In the genomic region with DNA sequence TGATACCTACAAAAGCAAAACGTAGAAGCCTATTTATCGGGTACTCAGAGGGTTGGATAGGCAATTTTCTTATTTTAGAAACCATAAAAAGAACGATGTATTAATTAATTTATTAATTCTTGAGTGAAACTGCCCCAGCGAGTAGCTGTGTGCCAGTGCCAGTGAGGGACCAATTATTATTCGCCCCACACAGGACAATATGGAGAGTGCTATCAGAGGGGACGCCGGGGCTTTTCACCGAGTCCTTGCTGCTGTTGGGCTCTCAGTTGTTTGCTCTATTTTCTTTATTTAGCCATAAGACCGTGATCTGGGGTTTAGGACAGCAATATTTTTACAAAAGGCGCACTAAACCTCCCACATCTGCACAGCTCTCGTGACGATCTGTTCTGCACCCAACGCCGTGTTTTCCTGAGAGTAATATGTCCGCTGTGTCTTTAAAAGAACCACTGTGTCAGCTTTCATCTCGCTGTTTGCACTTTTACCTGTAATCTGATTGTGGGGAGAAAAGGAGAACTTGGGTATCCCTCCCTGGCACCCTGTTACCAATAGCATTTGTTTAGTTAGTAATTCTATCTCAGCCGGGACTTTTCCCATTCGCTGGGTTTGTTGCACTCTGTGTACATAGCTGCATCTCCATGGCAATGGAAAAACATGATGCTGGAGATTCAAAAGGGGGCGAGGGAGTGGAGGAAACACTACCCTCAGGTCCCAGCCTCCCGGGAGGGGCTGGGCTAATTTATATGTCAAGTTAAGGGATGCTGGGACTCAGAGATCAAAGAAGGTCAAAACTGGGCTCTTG, we compare ENCODE assay signal across 8 cellular contexts. TPM values are rescaled to one million over a fixed set of nuclear protein-coding genes. Genes with fewer than 3 reads are reported as not detected.
DNase-seq lines count a peak whose midpoint lies in the region; ATAC-seq, FAIRE-seq and TF ChIP-seq lines count a peak whose summit lies in the region.

No MANE protein-coding gene starts in this region.

- H2AFZ ChIP-seq in GM23338 = peak overlapping the region; percentile 72

- no peak overlapping the region for H3K27ac Mint-ChIP-seq in GM23338

- H3K4me3 ChIP-seq in GM23338 (peak overlapping the region; percentile 16; the same call in 1 of the 2 replicates), bronchial epithelial cell (ENCODE audit: low read depth, low read length) (peak overlapping the region; percentile 32), left lung (peak overlapping the region; percentile 9 to 16), thyroid gland (replicated peaks in 1 of 3) (peak overlapping the region in 2 of 3 donors; percentile 4 to 25)

- H3K27me3 ChIP-seq in GM23338 (ENCODE audit: insufficient read depth) (no peaks in the 10 kb centered on the region), bronchial epithelial cell (ENCODE audit: control insufficient read depth, insufficient read depth, low read length) (no peaks in the 10 kb centered on the region), left lung (peaks cover 0 to 33% of the 10 kb centered on the region in 2 donors), thyroid gland (no peaks in the 10 kb centered on the region)

- no peak for TF ChIP-seq POLR2A in thyroid gland (IDR thresholded peaks at IDR 0.05)

- H3K4me2 ChIP-seq in GM23338 = peak overlapping the region; percentile 55

- no peak overlapping the region for H3K27ac ChIP-seq in GM23338 (ENCODE audit: low read depth)
- H3K27ac ChIP-seq in left lung = peak overlapping the region; percentile 3 to 27
- no peak overlapping the region for H3K27ac ChIP-seq in thyroid gland

- H3K36me3 Mint-ChIP-seq in GM23338 (ENCODE audit: low read depth) = no peaks in the 10 kb centered on the region

- no peaks in the 10 kb centered on the region for H3K9me3 Mint-ChIP-seq in GM23338

- no peaks in the 10 kb centered on the region for H3K79me2 ChIP-seq in GM23338 (replicated peaks; ENCODE audit: insufficient read depth)

- H3K27me3 Mint-ChIP-seq in GM23338 (ENCODE audit: insufficient read depth, low read depth, poor library complexity) = peaks cover 13% of the 10 kb centered on the region

- H3F3A ChIP-seq in GM23338 (replicated peaks; ENCODE audit: low read depth) = no peaks in the 10 kb centered on the region

- TF ChIP-seq CTCF in GM23338 (conservative IDR thresholded peaks at IDR 0.05; ENCODE audit: low read depth in 2 of 2) (no peak), bronchial epithelial cell (IDR thresholded peaks at IDR 0.05; ENCODE audit: insufficient read depth, low read length, severe bottlenecking) (no peak), left lung (IDR thresholded peaks at IDR 0.05) (no peak), thyroid gland (IDR thresholded peaks at IDR 0.05) (no peak)

- no peak for FAIRE-seq in bronchial epithelial cell (lab: Jason Lieb, UNC)

- ATAC-seq in GM23338 (no peak; the same call in 2 of the 3 replicates), left lung (peak; percentile 45), GM19023 (IDR thresholded peaks at IDR 0.05; ENCODE audit: unreplicated experiment) (no peak), GM21360 (IDR thresholded peaks at IDR 0.05; ENCODE audit: unreplicated experiment) (no peak)

- WGBS in thyroid gland, 2 donors = 26 to 29% methylated on average over 20 of the region's 20 CpGs

- H3K36me3 ChIP-seq in GM23338 (ENCODE audit: insufficient read depth) = no peaks in the 10 kb centered on the region
- H3K36me3 ChIP-seq in bronchial epithelial cell (ENCODE audit: control insufficient read depth, insufficient read depth, low read length) = no peaks in the 10 kb centered on the region
- H3K36me3 ChIP-seq in left lung = no peaks in the 10 kb centered on the region
- H3K36me3 ChIP-seq in thyroid gland = no peaks in the 10 kb centered on the region

- intact Hi-C loops in left lung (cut with DNase I) = no loop called here
- intact Hi-C loops in thyroid gland (cut with DNase I) = no loop called here

- DNase-seq in GM23338 (ENCODE audit: low spot score) (peak; percentile 65), NCI-H2171 treated with DMSO at 0.1 percent for 48 hours (lab: John Stamatoyannopoulos, UW) (peak; percentile 86), bronchial epithelial cell (ENCODE audit: low read depth) (peak; percentile 55), left lung (no peak), thyroid gland (peak in 1 of 2 donors; percentile 17)
- DNase-seq in stimulated activated naive CD4-positive, alpha-beta T cell treated with Interleukin-2 at 50 U/mL for 16 hours (lab: John Stamatoyannopoulos, UW) = no peak

- H3K9me2 ChIP-seq in GM23338 (ENCODE audit: insufficient read depth) = no peaks in the 10 kb centered on the region

- H4K20me1 ChIP-seq in GM23338 (replicated peaks; ENCODE audit: insufficient read depth) = no peaks in the 10 kb centered on the region

- H3K9me3 ChIP-seq in left lung (no peaks in the 10 kb centered on the region), thyroid gland (no peaks in the 10 kb centered on the region)

- H3K4me1 ChIP-seq in GM23338 (ENCODE audit: insufficient read depth) (peaks cover 50% of the 10 kb centered on the region), left lung (peaks cover 0 to 30% of the 10 kb centered on the region in 2 donors), thyroid gland (peaks cover 8 to 10% of the 10 kb centered on the region in 2 donors)

- peaks cover 45% of the 10 kb centered on the region for H3K4me1 Mint-ChIP-seq in GM23338

- H3K4me3 Mint-ChIP-seq in GM23338 = peak overlapping the region; percentile 71

TF ChIP-seq in GM23338, 12 proteins besides CTCF, POLR2A, EP300 and RAD21 (continues in another document):
- TF ChIP-seq EZH2phosphoT487 (IDR thresholded peaks at IDR 0.05; ENCODE audit: unreplicated experiment) (no peak), ZNF114 (CRISPR knock-in tag; IDR thresholded peaks at IDR 0.05) (no peak), ZNF331 (CRISPR knock-in tag; IDR thresholded peaks at IDR 0.05; ENCODE audit: low read depth) (no peak), EZH2 (IDR thresholded peaks at IDR 0.05; ENCODE audit: low read depth, unreplicated experiment) (no peak), JUNB (IDR thresholded peaks at IDR 0.05; ENCODE audit: unreplicated experiment) (no peak)
- TF ChIP-seq, protein P1, sequence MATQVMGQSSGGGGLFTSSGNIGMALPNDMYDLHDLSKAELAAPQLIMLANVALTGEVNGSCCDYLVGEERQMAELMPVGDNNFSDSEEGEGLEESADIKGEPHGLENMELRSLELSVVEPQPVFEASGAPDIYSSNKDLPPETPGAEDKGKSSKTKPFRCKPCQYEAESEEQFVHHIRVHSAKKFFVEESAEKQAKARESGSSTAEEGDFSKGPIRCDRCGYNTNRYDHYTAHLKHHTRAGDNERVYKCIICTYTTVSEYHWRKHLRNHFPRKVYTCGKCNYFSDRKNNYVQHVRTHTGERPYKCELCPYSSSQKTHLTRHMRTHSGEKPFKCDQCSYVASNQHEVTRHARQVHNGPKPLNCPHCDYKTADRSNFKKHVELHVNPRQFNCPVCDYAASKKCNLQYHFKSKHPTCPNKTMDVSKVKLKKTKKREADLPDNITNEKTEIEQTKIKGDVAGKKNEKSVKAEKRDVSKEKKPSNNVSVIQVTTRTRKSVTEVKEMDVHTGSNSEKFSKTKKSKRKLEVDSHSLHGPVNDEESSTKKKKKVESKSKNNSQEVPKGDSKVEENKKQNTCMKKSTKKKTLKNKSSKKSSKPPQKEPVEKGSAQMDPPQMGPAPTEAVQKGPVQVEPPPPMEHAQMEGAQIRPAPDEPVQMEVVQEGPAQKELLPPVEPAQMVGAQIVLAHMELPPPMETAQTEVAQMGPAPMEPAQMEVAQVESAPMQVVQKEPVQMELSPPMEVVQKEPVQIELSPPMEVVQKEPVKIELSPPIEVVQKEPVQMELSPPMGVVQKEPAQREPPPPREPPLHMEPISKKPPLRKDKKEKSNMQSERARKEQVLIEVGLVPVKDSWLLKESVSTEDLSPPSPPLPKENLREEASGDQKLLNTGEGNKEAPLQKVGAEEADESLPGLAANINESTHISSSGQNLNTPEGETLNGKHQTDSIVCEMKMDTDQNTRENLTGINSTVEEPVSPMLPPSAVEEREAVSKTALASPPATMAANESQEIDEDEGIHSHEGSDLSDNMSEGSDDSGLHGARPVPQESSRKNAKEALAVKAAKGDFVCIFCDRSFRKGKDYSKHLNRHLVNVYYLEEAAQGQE (IDR thresholded peaks at IDR 0.05; ENCODE audit: unreplicated experiment) = no peak

RNA-seq across cellular contexts. Expression of a gene that starts 30.1 kb away (rescaled TPM):
- 13.5 and 24.2 TPM in 2 replicates for total RNA-seq in GM23338 (2014; rRNA removed; shearing (Covaris generic))
- 11.9 and 12.2 TPM in 2 replicates for polyA plus RNA-seq in GM23338 (2016; fragmentation: Nextera tagmentation; extraction: Ambion mirVana)
- total RNA-seq in bronchial epithelial cell (16.6 and 20.9 TPM in 2 replicates), left lung (10 to 100 TPM; 33.9 to 40.6 TPM), thyroid gland (10 to 100 TPM; 25.4 to 44.8 (median 28.6) TPM)

Comparison
In these comparisons a context has a peak if more than half of its experiments do, and no peak if none do; other contexts are left out.
1. DNase-seq: peak in GM23338 (single experiment), NCI-H2171 treated with DMSO at 0.1 percent for 48 hours (single experiment) and bronchial epithelial cell (single experiment); none in left lung (0 of 2) and stimulated activated naive CD4-positive, alpha-beta T cell treated with Interleukin-2 at 50 U/mL for 16 hours (single experiment).
2. H3K27ac ChIP-seq: peak in left lung (2 of 2); none in GM23338 (single experiment) and thyroid gland (0 of 3).
3. Peak in every context shown above with its lines, with median percentiles within 50 percentile points of each other: H3K4me3 ChIP-seq.